Comparison of ENCODE assay signal across 9 cellular contexts in the genomic region with DNA sequence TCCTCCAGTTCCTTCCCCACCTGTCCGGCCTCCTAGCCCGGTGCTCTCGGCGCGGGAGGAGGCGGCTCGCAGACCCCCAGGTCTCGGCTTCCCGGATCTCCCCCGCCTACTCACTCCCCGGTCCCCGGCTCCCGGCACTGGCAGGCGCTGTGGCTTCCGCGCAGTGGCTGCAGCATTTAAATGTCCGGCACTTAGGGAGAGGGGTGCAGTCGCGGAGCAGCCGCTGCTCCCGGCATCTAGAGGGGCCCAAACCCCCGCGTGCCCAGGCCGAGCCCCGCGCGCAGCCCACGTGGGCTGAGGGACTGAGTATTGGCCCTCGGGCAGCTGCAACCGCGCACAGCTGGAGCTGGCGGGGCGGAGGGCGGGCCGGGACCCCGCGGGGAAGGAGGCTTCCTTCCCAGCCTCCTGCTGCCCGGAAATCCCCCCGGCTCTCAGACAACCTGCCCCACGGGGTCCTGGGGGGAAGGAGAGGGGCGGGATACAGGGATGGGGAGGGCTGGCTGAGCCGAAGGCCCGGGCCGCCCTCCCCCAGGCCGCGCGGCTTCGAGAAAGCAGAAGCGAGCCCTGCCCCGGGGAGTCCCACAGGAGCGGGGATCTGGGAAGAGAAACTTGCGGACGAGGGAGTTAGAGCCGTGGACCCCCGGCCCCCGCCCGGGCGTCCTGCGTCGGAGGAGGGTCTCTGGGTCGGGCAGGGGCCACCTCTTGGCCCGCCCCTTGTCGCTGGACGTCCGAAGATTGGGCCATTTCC. TPM values are rescaled to one million over a fixed set of nuclear protein-coding genes. Genes with fewer than 3 reads are reported as not detected.
A peak's percentile ranks its signal among the peaks of the same experiment; 100 is the strongest.
DNase-seq lines count a peak whose midpoint lies in the region; ATAC-seq, FAIRE-seq and TF ChIP-seq lines count a peak whose summit lies in the region.
"Had no signal": no experiment of that assay in that cellular context is flagged by ENCODE, and none has a peak within 500 bp of the region (broad histone marks: within the 10 kb centered on the region; RNA-seq: fewer than 3 reads in every experiment).

No MANE protein-coding gene starts in this region.

- peaks cover 0 to 32% (median 0%) of the 10 kb centered on the region in 4 donors for H3K27me3 ChIP-seq in pancreas

- H3K36me3 ChIP-seq in pancreas: no peaks in the 10 kb centered on the region

- peak; percentile 50 for ATAC-seq in SK-N-SH treated with all-trans-retinoic acid at 6 μM for 48 hours
- peak; percentile 30 to 72 (median 54) for ATAC-seq in pancreas

- no peak overlapping the region for H3K27ac ChIP-seq in pancreas

- no peak for FAIRE-seq in pancreas (lab: Jason Lieb, UNC)

- TF ChIP-seq CTCF in fibroblast of the aortic adventitia (IDR thresholded peaks at IDR 0.05; ENCODE audit: insufficient read depth, low read length) (no peak), pancreas (IDR thresholded peaks at IDR 0.05) (no peak)

- DNase-seq in NCI-H748 (lab: John Stamatoyannopoulos, UW; ENCODE audit: unreplicated experiment) (peak; percentile 37), NCI-H748 treated with DMSO at 0.1 percent for 48 hours (lab: John Stamatoyannopoulos, UW) (no peak), fibroblast of the aortic adventitia (ENCODE audit: low read depth) (no peak), pancreas (peak in 2 of 6 donors; percentile 74 to 78), D341Med (ENCODE audit: low spot score) (no peak), cerebellar cortex (ENCODE audit: low spot score) (no peak), occipital lobe (lab: John Stamatoyannopoulos, UW) (no peak)

- H3K4me3 ChIP-seq in fibroblast of the aortic adventitia (ENCODE audit: low read depth, low read length): peak overlapping the region; percentile 53
- peak overlapping the region; percentile 24 to 56 (median 26) for H3K4me3 ChIP-seq in pancreas

- peaks cover 0 to 15% (median 12%) of the 10 kb centered on the region in 3 donors for H3K4me1 ChIP-seq in pancreas

- no peaks in the 10 kb centered on the region for H3K9me3 ChIP-seq in pancreas

- WGBS in pancreas, 2 donors: 1 to 2% methylated on average over 43 to 65 of the region's 65 CpGs

- intact Hi-C loops in pancreas (cut with DNase I): no loop called here

TF ChIP-seq in SK-N-SH treated with all-trans-retinoic acid at 6 μM for 48 hours, 23 proteins besides CTCF, POLR2A, EP300 and RAD21:
- TF ChIP-seq ESRRG (CRISPR knock-in tag; IDR thresholded peaks at IDR 0.05): no peak
- no peak for TF ChIP-seq ZNF8 (CRISPR knock-in tag; IDR thresholded peaks at IDR 0.05)
- TF ChIP-seq, protein P1, sequence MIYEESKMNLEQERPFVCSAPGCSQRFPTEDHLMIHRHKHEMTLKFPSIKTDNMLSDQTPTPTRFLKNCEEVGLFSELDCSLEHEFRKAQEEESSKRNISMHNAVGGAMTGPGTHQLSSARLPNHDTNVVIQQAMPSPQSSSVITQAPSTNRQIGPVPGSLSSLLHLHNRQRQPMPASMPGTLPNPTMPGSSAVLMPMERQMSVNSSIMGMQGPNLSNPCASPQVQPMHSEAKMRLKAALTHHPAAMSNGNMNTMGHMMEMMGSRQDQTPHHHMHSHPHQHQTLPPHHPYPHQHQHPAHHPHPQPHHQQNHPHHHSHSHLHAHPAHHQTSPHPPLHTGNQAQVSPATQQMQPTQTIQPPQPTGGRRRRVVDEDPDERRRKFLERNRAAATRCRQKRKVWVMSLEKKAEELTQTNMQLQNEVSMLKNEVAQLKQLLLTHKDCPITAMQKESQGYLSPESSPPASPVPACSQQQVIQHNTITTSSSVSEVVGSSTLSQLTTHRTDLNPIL (CRISPR knock-in tag; IDR thresholded peaks at IDR 0.05; ENCODE audit: low read depth): no peak
- no peak for TF ChIP-seq CSDC2 (CRISPR knock-in tag; IDR thresholded peaks at IDR 0.05)
- TF ChIP-seq, protein P2, sequence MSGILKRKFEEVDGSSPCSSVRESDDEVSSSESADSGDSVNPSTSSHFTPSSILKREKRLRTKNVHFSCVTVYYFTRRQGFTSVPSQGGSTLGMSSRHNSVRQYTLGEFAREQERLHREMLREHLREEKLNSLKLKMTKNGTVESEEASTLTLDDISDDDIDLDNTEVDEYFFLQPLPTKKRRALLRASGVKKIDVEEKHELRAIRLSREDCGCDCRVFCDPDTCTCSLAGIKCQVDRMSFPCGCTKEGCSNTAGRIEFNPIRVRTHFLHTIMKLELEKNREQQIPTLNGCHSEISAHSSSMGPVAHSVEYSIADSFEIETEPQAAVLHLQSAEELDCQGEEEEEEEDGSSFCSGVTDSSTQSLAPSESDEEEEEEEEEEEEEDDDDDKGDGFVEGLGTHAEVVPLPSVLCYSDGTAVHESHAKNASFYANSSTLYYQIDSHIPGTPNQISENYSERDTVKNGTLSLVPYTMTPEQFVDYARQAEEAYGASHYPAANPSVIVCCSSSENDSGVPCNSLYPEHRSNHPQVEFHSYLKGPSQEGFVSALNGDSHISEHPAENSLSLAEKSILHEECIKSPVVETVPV (CRISPR knock-in tag; IDR thresholded peaks at IDR 0.05): no peak
- no peak for TF ChIP-seq GLIS3 (CRISPR knock-in tag; IDR thresholded peaks at IDR 0.05)
- TF ChIP-seq ZC3H10 (CRISPR knock-in tag; IDR thresholded peaks at IDR 0.05): no peak
- no peak for TF ChIP-seq TCF4 (CRISPR knock-in tag; IDR thresholded peaks at IDR 0.05; ENCODE audit: borderline replicate concordance)
- no peak for TF ChIP-seq ZNF70 (CRISPR knock-in tag; IDR thresholded peaks at IDR 0.05)
- TF ChIP-seq SNAI2 (CRISPR knock-in tag; IDR thresholded peaks at IDR 0.05): no peak
- no peak for TF ChIP-seq PPARA (CRISPR knock-in tag; IDR thresholded peaks at IDR 0.05; ENCODE audit: borderline replicate concordance)
- TF ChIP-seq ISL1 (CRISPR knock-in tag; IDR thresholded peaks at IDR 0.05): no peak
- no peak for TF ChIP-seq ZFP30 (CRISPR knock-in tag; IDR thresholded peaks at IDR 0.05)
- TF ChIP-seq OSR1 (CRISPR knock-in tag; IDR thresholded peaks at IDR 0.05): no peak
- TF ChIP-seq BACH2 (CRISPR knock-in tag; IDR thresholded peaks at IDR 0.05; ENCODE audit: borderline replicate concordance): no peak
- no peak for TF ChIP-seq ZNF565 (CRISPR knock-in tag; conservative IDR thresholded peaks at IDR 0.05; ENCODE audit: low read depth)
TF ChIP-seq in SK-N-SH treated with all-trans-retinoic acid at 6 μM for 48 hours: peak in this region for 0.

RNA-seq across cellular contexts. Expression of a gene that starts 0.4 kb away (rescaled TPM):
- total RNA-seq in fibroblast of the aortic adventitia (ENCODE audit: low replicate concordance) (not detected in 2 replicates), pancreas (1 to 10 TPM in 2 of 6 donors, under 1 TPM in 4; 0.28 to 1.6 (median 0.72) TPM), occipital lobe (0.62 TPM)
- polyA plus RNA-seq in pancreas: 1 to 10 TPM; 1.4 to 1.6 TPM

RNA-seq across cellular contexts. Expression of a gene that starts 9.2 kb away (rescaled TPM):
- not detected in 2 replicates for total RNA-seq in fibroblast of the aortic adventitia (ENCODE audit: low replicate concordance)
- 100 to 1,000 TPM in 1 of 6 donors, 10 to 100 TPM in 5; 48.9 to 106 (median 64.3) TPM for total RNA-seq in pancreas
- polyA plus RNA-seq in pancreas: 100 to 1,000 TPM; 126 to 325 TPM
- total RNA-seq in occipital lobe: not detected
- total RNA-seq: Daoy had no signal

RNA-seq across cellular contexts. Expression of a gene that starts 19.5 kb away (rescaled TPM):
- total RNA-seq in fibroblast of the aortic adventitia (ENCODE audit: low replicate concordance) (7.6 and 7.8 TPM in 2 replicates), pancreas (100 to 1,000 TPM; 151 to 928 (median 250) TPM), occipital lobe (1.1 TPM)
- polyA plus RNA-seq in pancreas: 100 to 1,000 TPM; 232 to 815 TPM

RNA-seq across cellular contexts. Expression of a gene that starts 22.1 kb away (rescaled TPM):
- total RNA-seq in fibroblast of the aortic adventitia (ENCODE audit: low replicate concordance): 16.3 and 30.2 TPM in 2 replicates
- 10 to 100 TPM in 1 of 6 donors, 1 to 10 TPM in 5; 6.2 to 13.0 (median 7.7) TPM for total RNA-seq in pancreas
- polyA plus RNA-seq in pancreas: 10 to 100 TPM; 33.2 to 38.2 TPM
- total RNA-seq in occipital lobe: 5.8 TPM

RNA-seq across cellular contexts. Expression of a gene that starts 22.2 kb away (rescaled TPM):
- 40.6 and 45.6 TPM in 2 replicates for total RNA-seq in fibroblast of the aortic adventitia (ENCODE audit: low replicate concordance)
- total RNA-seq in pancreas: 10 to 100 TPM; 10.5 to 24.1 (median 12.4) TPM
- polyA plus RNA-seq in pancreas: 100 to 1,000 TPM in 1 of 2 donors, 10 to 100 TPM in 1; 93.1 to 119 TPM
- 15.1 TPM for total RNA-seq in occipital lobe

Comparison
In these comparisons a context has a peak if more than half of its experiments do, and no peak if none do; other contexts are left out.
1. RNA of a gene that starts 9.2 kb away (total RNA-seq): 48.9 to 106 TPM in pancreas; not detected in fibroblast of the aortic adventitia and not detected in occipital lobe (single experiment); every median in the first group is over 10 times any median in the second.
2. RNA of a gene that starts 19.5 kb away (total RNA-seq): 151 to 928 TPM in pancreas; 7.6 to 7.8 TPM in fibroblast of the aortic adventitia and 1.1 TPM in occipital lobe (single experiment); every median in the first group is over 10 times any median in the second.